Comparison of ENCODE assay signal across 16 cellular contexts in the genomic region with DNA sequence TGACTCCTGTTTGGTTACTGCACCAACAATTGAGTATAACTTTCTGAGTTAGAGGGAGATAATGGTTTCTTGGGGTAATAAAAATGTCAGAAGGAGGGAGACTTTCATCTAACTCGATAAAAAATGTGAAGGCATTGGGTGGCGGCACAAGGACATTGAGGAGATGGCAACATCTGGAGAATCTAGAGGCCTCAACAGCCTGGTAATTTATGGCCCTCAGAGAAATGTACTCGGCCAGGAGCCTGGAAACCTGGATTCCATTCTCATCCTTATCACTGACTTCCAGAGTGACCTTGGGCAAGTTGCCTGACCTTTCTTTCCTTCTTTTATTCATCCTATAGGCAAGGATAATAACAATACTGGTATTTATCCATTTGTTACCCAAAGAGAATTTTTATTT.
DNase-seq lines count a peak whose midpoint lies in the region; ATAC-seq and TF ChIP-seq lines count a peak whose summit lies in the region.
"Had no signal": no experiment of that assay in that cellular context is flagged by ENCODE, and none has a peak within 500 bp of the region (broad histone marks: within the 10 kb centered on the region; RNA-seq: fewer than 3 reads in every experiment).

No MANE protein-coding gene starts in this region.

- peak in 1 of 5 donors; percentile 27 for DNase-seq in heart left ventricle
- DNase-seq in left cardiac atrium: no peak
- peak; percentile 20 to 72 (median 42) for DNase-seq in adrenal gland
- DNase-seq in left kidney (ENCODE audit: low read depth, low spot score): peak; percentile 46
- DNase-seq in activated naive CD8-positive, alpha-beta T cell treated with anti-CD3 and anti-CD28 coated beads, Interleukin-2, amount 50 U/mL, for 24 hours: no peak
- no peak for DNase-seq in ecto neural progenitor cell (ENCODE audit: low spot score)
- DNase-seq: C1 segment of cervical spinal cord; Calu3; CD4-positive, alpha-beta memory T cell; COR-L47; DMS53; DMS79 treated with DMSO at 0.1 percent for 48 hours; GF-D8; GOT3; HFFc6 had no signal

- TF ChIP-seq POLR2A in heart left ventricle (IDR thresholded peaks at IDR 0.05) (no peak), adrenal gland (IDR thresholded peaks at IDR 0.05) (no peak)

- no peaks in the 10 kb centered on the region for H3K27me3 ChIP-seq in heart left ventricle
- no peaks in the 10 kb centered on the region for H3K27me3 ChIP-seq in adrenal gland

- H3K27ac Mint-ChIP-seq in activated naive CD8-positive, alpha-beta T cell treated with anti-CD3 and anti-CD28 coated beads, Interleukin-2, amount 50 U/mL, for 24 hours: no peak overlapping the region
- H3K27ac Mint-ChIP-seq: HFFc6 had no signal

- intact Hi-C loops in heart left ventricle (cut with DNase I): no loop called here
- intact Hi-C loops in left cardiac atrium (cut with DNase I): no loop called here
- intact Hi-C loops in adrenal gland (cut with DNase I): no loop called here

- H3K9me3 ChIP-seq in heart left ventricle (peaks cover 0 to 11% (median 7%) of the 10 kb centered on the region in 12 donors), adrenal gland (replicated peaks in 1 of 3) (peaks cover 0 to 10% (median 0%) of the 10 kb centered on the region in 3 donors)
- H3K9me3 ChIP-seq: HAP-1 had no signal

- WGBS in heart left ventricle, 4 donors: 24 to 34% (median 32%) methylated on average over 3 of the region's 3 CpGs
- WGBS in adrenal gland, 4 donors: 16 to 24% (median 19%) methylated on average over 3 of the region's 3 CpGs

- H3K36me3 ChIP-seq in heart left ventricle (no peaks in the 10 kb centered on the region), adrenal gland (replicated peaks in 1 of 2) (no peaks in the 10 kb centered on the region)
- H3K36me3 ChIP-seq: HAP-1 had no signal

- peak; percentile 57 to 77 (median 70) for ATAC-seq in heart left ventricle
- no peak for ATAC-seq in left cardiac atrium
- no peak for ATAC-seq in activated naive CD8-positive, alpha-beta T cell treated with anti-CD3 and anti-CD28 coated beads, Interleukin-2, amount 50 U/mL, for 24 hours

- H3K27ac ChIP-seq in heart left ventricle (no peak overlapping the region), adrenal gland (no peak overlapping the region)

- no peak for TF ChIP-seq CTCF in heart left ventricle (IDR thresholded peaks at IDR 0.05)
- no peak for TF ChIP-seq CTCF in adrenal gland (IDR thresholded peaks at IDR 0.05)

- H3K4me1 Mint-ChIP-seq in activated naive CD8-positive, alpha-beta T cell treated with anti-CD3 and anti-CD28 coated beads, Interleukin-2, amount 50 U/mL, for 24 hours: no peaks in the 10 kb centered on the region
- H3K4me1 Mint-ChIP-seq: CD4-positive, alpha-beta memory T cell had no signal

- no peak overlapping the region for H3K4me3 ChIP-seq in heart left ventricle
- H3K4me3 ChIP-seq in adrenal gland: no peak overlapping the region
- H3K4me3 ChIP-seq: HAP-1 had no signal

- no peak overlapping the region for H3K4me3 Mint-ChIP-seq in activated naive CD8-positive, alpha-beta T cell treated with anti-CD3 and anti-CD28 coated beads, Interleukin-2, amount 50 U/mL, for 24 hours
- H3K4me3 Mint-ChIP-seq: CD4-positive, alpha-beta memory T cell; HFFc6 had no signal

- peaks cover 11% of the 10 kb centered on the region for H3K9me3 Mint-ChIP-seq in activated naive CD8-positive, alpha-beta T cell treated with anti-CD3 and anti-CD28 coated beads, Interleukin-2, amount 50 U/mL, for 24 hours

- peaks cover 26% of the 10 kb centered on the region for H3K27me3 Mint-ChIP-seq in activated naive CD8-positive, alpha-beta T cell treated with anti-CD3 and anti-CD28 coated beads, Interleukin-2, amount 50 U/mL, for 24 hours

- no peaks in the 10 kb centered on the region for H3K36me3 Mint-ChIP-seq in activated naive CD8-positive, alpha-beta T cell treated with anti-CD3 and anti-CD28 coated beads, Interleukin-2, amount 50 U/mL, for 24 hours (ENCODE audit: low read depth)
- H3K36me3 Mint-ChIP-seq: CD4-positive, alpha-beta memory T cell had no signal

- H3K4me1 ChIP-seq in heart left ventricle (no peaks in the 10 kb centered on the region), adrenal gland (replicated peaks in 1 of 2) (peaks cover 0 to 10% of the 10 kb centered on the region in 2 donors)
- H3K4me1 ChIP-seq: HAP-1 had no signal

Comparison
In these comparisons a context has a peak if more than half of its experiments do, and no peak if none do; other contexts are left out.
1. ATAC-seq: peak in heart left ventricle (4 of 4); none in left cardiac atrium (0 of 2) and activated naive CD8-positive, alpha-beta T cell treated with anti-CD3 and anti-CD28 coated beads, Interleukin-2, amount 50 U/mL, for 24 hours (single experiment).
2. DNase-seq: peak in adrenal gland (7 of 7) and left kidney (single experiment); none in left cardiac atrium (single experiment), activated naive CD8-positive, alpha-beta T cell treated with anti-CD3 and anti-CD28 coated beads, Interleukin-2, amount 50 U/mL, for 24 hours (single experiment) and ecto neural progenitor cell (single experiment).